ENCODE assay signal across 30 cellular contexts in genomic region chr10:89491932-89492331, GRCh38. TPM values are rescaled to one million over a fixed set of nuclear protein-coding genes. Genes with fewer than 3 reads are reported as not detected.
"Had no signal": no experiment of that assay in that cellular context is flagged by ENCODE, and none has a peak within 500 bp of the region (broad histone marks: within the 10 kb centered on the region; RNA-seq: fewer than 3 reads in every experiment).

No MANE protein-coding gene starts in this region.

- H3K4me3 ChIP-seq: coronary artery, dorsolateral prefrontal cortex, esophagus muscularis mucosa, gastrocnemius medialis had no signal

- H3K36me3 ChIP-seq: brain microvascular endothelial cell, esophagus muscularis mucosa, gastrocnemius medialis had no signal

- H3K27me3 ChIP-seq: brain microvascular endothelial cell, esophagus muscularis mucosa, foreskin keratinocyte, gastrocnemius medialis had no signal

- H3K27ac ChIP-seq: brain microvascular endothelial cell, coronary artery, dorsolateral prefrontal cortex, esophagus muscularis mucosa, foreskin keratinocyte, gastrocnemius medialis had no signal

- H3K4me1 Mint-ChIP-seq: activated CD4-positive, alpha-beta memory T cell treated with anti-CD3 and anti-CD28 coated beads, Interleukin-2, amount 10 ng/mL, durations not matched to agents 7 days and 5 days; activated CD4-positive, alpha-beta T cell treated with anti-CD3 and anti-CD28 coated beads, Interleukin-2, amount 10 ng/mL, durations not matched to agents 7 days and 5 days; central memory CD8-positive, alpha-beta T cell had no signal

- H3K4me1 ChIP-seq: esophagus muscularis mucosa, foreskin keratinocyte, gastrocnemius medialis had no signal

- DNase-seq: activated CD4-positive, alpha-beta memory T cell treated with anti-CD3 and anti-CD28 coated beads, Interleukin-2, amount 10 ng/mL, durations not matched to agents 7 days and 5 days; activated CD4-positive, alpha-beta T cell treated with anti-CD3 and anti-CD28 coated beads for 1 hour; activated CD4-positive, alpha-beta T cell treated with anti-CD3 and anti-CD28 coated beads for 4 hours; activated CD4-positive, alpha-beta T cell treated with anti-CD3 and anti-CD28 coated beads, Interleukin-2, amount 10 ng/mL, durations not matched to agents 7 days and 5 days; activated CD4-positive, alpha-beta T cell treated with anti-CD3 and anti-CD28 coated beads, Interleukin-2, amount 50 U/mL, for 4 hours; activated CD8-positive, alpha-beta memory T cell treated with anti-CD3 and anti-CD28 coated beads, Interleukin-2, amount 50 U/mL, for 48 hours; activated gamma-delta T cell; activated naive CD4-positive, alpha-beta T cell; activated naive CD4-positive, alpha-beta T cell treated with anti-CD3 and anti-CD28 coated beads, Interleukin-2, amount 50 U/mL, for 16 hours; activated T-cell treated with anti-CD3 and anti-CD28 coated beads for 4 hours; activated T-cell treated with anti-CD3 and anti-CD28 coated beads, Interleukin-2, amount 50 U/mL, for 24 hours; activated T-cell treated with anti-CD3 and anti-CD28 coated beads, Interleukin-2, amount 50 U/mL, for 72 hours; amniotic stem cell; anterior cingulate cortex; brain microvascular endothelial cell; dorsolateral prefrontal cortex; effector memory CD4-positive, alpha-beta T cell; endodermal cell; erythroblast; foreskin keratinocyte; gastrocnemius medialis; glutamatergic neuron; T-helper 2 cell had no signal

- H3K9me3 ChIP-seq: esophagus muscularis mucosa, gastrocnemius medialis had no signal

- H3K4me3 Mint-ChIP-seq: activated CD4-positive, alpha-beta memory T cell treated with anti-CD3 and anti-CD28 coated beads, Interleukin-2, amount 10 ng/mL, durations not matched to agents 7 days and 5 days; activated CD4-positive, alpha-beta T cell treated with anti-CD3 and anti-CD28 coated beads, Interleukin-2, amount 10 ng/mL, durations not matched to agents 7 days and 5 days; activated naive CD8-positive, alpha-beta T cell; activated T-cell treated with anti-CD3 and anti-CD28 coated beads, Interleukin-2, amount 50 U/mL, for 24 hours; activated T-cell treated with anti-CD3 and anti-CD28 coated beads, Interleukin-2, amount 50 U/mL, for 72 hours; central memory CD8-positive, alpha-beta T cell; dendritic cell treated with granulocyte-macrophage colony-stimulating factor and Interleukin-4, amounts not matched to agents 40 ng/mL and 50 ng/mL, for 4 days; endodermal cell had no signal

- H3K9me3 Mint-ChIP-seq: activated CD4-positive, alpha-beta memory T cell treated with anti-CD3 and anti-CD28 coated beads, Interleukin-2, amount 10 ng/mL, durations not matched to agents 7 days and 5 days; activated CD4-positive, alpha-beta T cell treated with anti-CD3 and anti-CD28 coated beads, Interleukin-2, amount 10 ng/mL, durations not matched to agents 7 days and 5 days; activated T-cell treated with anti-CD3 and anti-CD28 coated beads, Interleukin-2, amount 50 U/mL, for 24 hours; activated T-cell treated with anti-CD3 and anti-CD28 coated beads, Interleukin-2, amount 50 U/mL, for 72 hours; central memory CD8-positive, alpha-beta T cell; dendritic cell treated with granulocyte-macrophage colony-stimulating factor and Interleukin-4, amounts not matched to agents 40 ng/mL and 50 ng/mL, for 4 days; endodermal cell had no signal

- H3K27ac Mint-ChIP-seq: activated CD4-positive, alpha-beta memory T cell treated with anti-CD3 and anti-CD28 coated beads, Interleukin-2, amount 10 ng/mL, durations not matched to agents 7 days and 5 days; activated CD4-positive, alpha-beta T cell treated with anti-CD3 and anti-CD28 coated beads, Interleukin-2, amount 10 ng/mL, durations not matched to agents 7 days and 5 days; activated naive CD8-positive, alpha-beta T cell; activated T-cell treated with anti-CD3 and anti-CD28 coated beads, Interleukin-2, amount 50 U/mL, for 24 hours; activated T-cell treated with anti-CD3 and anti-CD28 coated beads, Interleukin-2, amount 50 U/mL, for 72 hours; dendritic cell treated with granulocyte-macrophage colony-stimulating factor and Interleukin-4, amounts not matched to agents 40 ng/mL and 50 ng/mL, for 4 days; endodermal cell had no signal

- ATAC-seq: activated T-cell treated with anti-CD3 and anti-CD28 coated beads, Interleukin-2, amount 50 U/mL, for 72 hours; foreskin keratinocyte; gastrocnemius medialis had no signal

- H3K36me3 Mint-ChIP-seq: activated naive CD8-positive, alpha-beta T cell had no signal

RNA-seq across cellular contexts. Expression of gene SLC16A12, which starts 43.5 kb away (rescaled TPM):
- total RNA-seq: activated CD4-positive, alpha-beta memory T cell treated with anti-CD3 and anti-CD28 coated beads, Interleukin-2, amount 10 ng/mL, durations not matched to agents 7 days and 5 days; activated CD4-positive, alpha-beta T cell treated with anti-CD3 and anti-CD28 coated beads, Interleukin-2, amount 10 ng/mL, durations not matched to agents 7 days and 5 days; activated T-cell treated with anti-CD3 and anti-CD28 coated beads, Interleukin-2, amount 50 U/mL, for 72 hours; bronchial epithelial cell; T-helper 1 cell treated with Interleukin-12 subunit alpha and Interleukin-12 subunit beta and Interleukin-4 antibody, amounts not matched to agents 30 ng/mL and 1 ng/mL, for 36 hours had no signal
